ENCODE assay signal across 8 cellular contexts in the genomic region with DNA sequence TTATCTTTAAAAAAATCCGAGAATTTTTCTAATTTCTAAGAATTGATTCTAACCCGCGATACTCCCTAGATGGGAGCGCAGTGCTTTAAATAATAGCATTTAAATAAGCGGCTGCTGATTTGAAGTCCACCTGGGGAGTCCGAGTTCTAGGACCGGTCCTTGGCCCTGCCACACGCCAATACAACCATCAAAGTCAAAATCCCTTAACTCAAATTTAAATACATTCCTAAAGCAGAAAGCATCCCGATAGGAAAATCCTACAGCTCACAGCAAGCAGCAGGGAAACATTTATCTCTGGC. TPM values are rescaled to one million over a fixed set of nuclear protein-coding genes. Genes with fewer than 3 reads are reported as not detected.
DNase-seq lines count a peak whose midpoint lies in the region; ATAC-seq and TF ChIP-seq lines count a peak whose summit lies in the region.

No MANE protein-coding gene starts in this region.

- peak; percentile 9 for ATAC-seq in GM18511 (IDR thresholded peaks at IDR 0.05; ENCODE audit: unreplicated experiment)
- ATAC-seq in sciatic nerve, result peak; percentile 8
- no peak for ATAC-seq in HG03442 (IDR thresholded peaks at IDR 0.05; ENCODE audit: unreplicated experiment)
- ATAC-seq in GM21381 (IDR thresholded peaks at IDR 0.05; ENCODE audit: unreplicated experiment), result no peak
- no peak for ATAC-seq in GM21529 (IDR thresholded peaks at IDR 0.05; ENCODE audit: unreplicated experiment)

- intact Hi-C loops in sciatic nerve (cut with DNase I), result no loop called here

- H3K4me3 ChIP-seq in Peyer's patch, result peak overlapping the region; percentile 40 to 100 (median 74)
- peak overlapping the region; percentile 66 for H3K4me3 ChIP-seq in fibroblast of mammary gland (ENCODE audit: control insufficient read depth, low read depth, low read length)

- no peaks in the 10 kb centered on the region for H3K27me3 ChIP-seq in Peyer's patch

- DNase-seq in Peyer's patch, result no peak
- no peak for DNase-seq in fibroblast of mammary gland (ENCODE audit: low read depth)
- no peak for DNase-seq in sciatic nerve (ENCODE audit: low spot score)
- no peak for DNase-seq in HCEC 1CT

- H3K27ac ChIP-seq in Peyer's patch, result peak overlapping the region in 3 of 4 donors; percentile 21 to 80 (median 67)

- H3K4me1 ChIP-seq in Peyer's patch, result peaks cover 0 to 14% (median 1%) of the 10 kb centered on the region in 4 donors

- no peak for TF ChIP-seq POLR2A in Peyer's patch (IDR thresholded peaks at IDR 0.05)

- TF ChIP-seq CTCF in Peyer's patch (IDR thresholded peaks at IDR 0.05), result no peak
- TF ChIP-seq CTCF in fibroblast of mammary gland (conservative IDR thresholded peaks at IDR 0.05; ENCODE audit: control insufficient read depth, insufficient read depth, low read depth, low read length), result no peak

- H3K9me3 ChIP-seq in Peyer's patch, result no peaks in the 10 kb centered on the region

- H3K36me3 ChIP-seq in Peyer's patch, result no peaks in the 10 kb centered on the region

RNA-seq across cellular contexts. Expression of a gene that starts 0.5 kb away (rescaled TPM):
- total RNA-seq in Peyer's patch (10 to 100 TPM in 1 of 4 donors, 1 to 10 TPM in 3; 8.9 to 11.2 (median 9.8) TPM), sciatic nerve (11.9 TPM)

RNA-seq across cellular contexts. Expression of a gene that starts 39.2 kb away (rescaled TPM):
- total RNA-seq in Peyer's patch, result 10 to 100 TPM in 2 of 4 donors, 1 to 10 TPM in 2; 6.6 to 15.8 (median 10.6) TPM
- total RNA-seq in sciatic nerve, result 10.1 TPM

Comparison
In these comparisons a context has a peak if more than half of its experiments do, and no peak if none do; other contexts are left out.
1. ATAC-seq: peak in GM18511 (single experiment) and sciatic nerve (single experiment); none in HG03442 (single experiment), GM21381 (single experiment) and GM21529 (single experiment).